In the genomic region with DNA sequence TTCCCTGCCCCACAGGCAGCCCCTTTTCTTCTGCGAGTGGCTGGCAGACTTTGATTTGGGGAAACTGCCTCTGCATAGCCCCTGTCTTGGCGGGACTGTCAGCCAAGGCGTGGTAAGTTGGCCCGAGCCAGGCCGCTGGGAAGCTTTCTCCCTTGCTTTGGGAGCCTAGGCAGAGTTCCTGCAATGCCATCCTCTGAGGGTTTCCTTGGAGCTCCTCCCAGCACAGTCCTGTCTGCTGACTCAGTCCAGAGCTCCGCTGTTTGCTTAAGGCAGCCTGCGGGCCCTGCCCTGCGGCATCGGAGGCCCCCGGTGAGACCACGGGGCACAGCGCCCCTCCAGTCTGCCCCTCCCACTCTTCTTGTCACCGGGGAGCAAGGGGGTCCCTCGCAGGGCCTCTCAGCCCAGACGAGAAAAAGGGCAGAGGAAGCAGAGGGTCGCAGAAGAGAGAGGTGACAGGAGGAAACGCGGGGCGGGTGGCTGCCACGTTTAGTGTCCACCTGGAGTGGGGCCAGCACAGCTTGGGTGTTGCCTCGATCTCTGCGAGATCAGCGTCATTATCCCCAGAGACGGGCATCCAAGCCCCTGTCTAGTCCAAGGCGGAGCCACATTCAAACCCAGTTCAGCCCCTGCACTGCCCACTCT, we compare ENCODE assay signal across 8 cellular contexts. TPM values are rescaled to one million over a fixed set of nuclear protein-coding genes. Genes with fewer than 3 reads are reported as not detected.
DNase-seq lines count a peak whose midpoint lies in the region; ATAC-seq and TF ChIP-seq lines count a peak whose summit lies in the region.

No MANE protein-coding gene starts in this region.

- no peak for ATAC-seq in WTC11

- H3K27ac Mint-ChIP-seq in osteocyte (ENCODE audit: unreplicated experiment), result no peak overlapping the region
- no peak overlapping the region for H3K27ac Mint-ChIP-seq in WTC11

- CTCF ChIA-PET in WTC11 (lab: Charles Lee), result interaction anchor here (1.1 to 2.2 kb wide), 4 partner anchors 10 to 158 kb away, joined by 3 to 10 read pairs (median 4); no protein-coding TSS in a partner anchor

- DNase-seq in DMS153 (lab: John Stamatoyannopoulos, UW) (peak; percentile 72), NCI-H774 (lab: John Stamatoyannopoulos, UW) (peak; percentile 3), fibroblast of mammary gland (ENCODE audit: low read depth) (peak; percentile 65), osteocyte (ENCODE audit: extremely low spot score, unreplicated experiment) (no peak), HuH-7.5 (ENCODE audit: low spot score) (no peak), Kasumi-1 (lab: John Stamatoyannopoulos, UW) (no peak), WTC11 (ENCODE audit: low spot score) (no peak), NCI-H2227 treated with DMSO at 0.1 percent for 48 hours (lab: John Stamatoyannopoulos, UW) (no peak)

- POLR2A ChIA-PET in WTC11 (lab: Charles Lee), result no interaction called here

- H3K4me3 Mint-ChIP-seq in osteocyte (ENCODE audit: unreplicated experiment) (peak overlapping the region; percentile 26), WTC11 (no peak overlapping the region)

- H3K27me3 Mint-ChIP-seq in osteocyte (ENCODE audit: unreplicated experiment), result no peaks in the 10 kb centered on the region
- H3K27me3 Mint-ChIP-seq in WTC11 (ENCODE audit: low read depth), result no peaks in the 10 kb centered on the region; the same call in 1 of the 2 replicates

- H3K9me3 Mint-ChIP-seq in osteocyte (ENCODE audit: unreplicated experiment) (no peaks in the 10 kb centered on the region), WTC11 (no peaks in the 10 kb centered on the region; the same call in 1 of the 2 replicates)

- H3K4me1 Mint-ChIP-seq in osteocyte (ENCODE audit: unreplicated experiment), result peaks cover 34% of the 10 kb centered on the region
- peaks cover 21% of the 10 kb centered on the region for H3K4me1 Mint-ChIP-seq in WTC11

- TF ChIP-seq CTCF in fibroblast of mammary gland (conservative IDR thresholded peaks at IDR 0.05; ENCODE audit: control insufficient read depth, insufficient read depth, low read depth, low read length) (no peak), osteocyte (IDR thresholded peaks at IDR 0.05) (no peak), WTC11 (IDR thresholded peaks at IDR 0.05) (no peak)

- H3K36me3 Mint-ChIP-seq in osteocyte (ENCODE audit: unreplicated experiment) (no peaks in the 10 kb centered on the region), WTC11 (peaks cover 5% of the 10 kb centered on the region)

- no peak overlapping the region for H3K4me3 ChIP-seq in fibroblast of mammary gland (ENCODE audit: control insufficient read depth, low read depth, low read length)

TF ChIP-seq in WTC11, 78 proteins besides CTCF, POLR2A, EP300 and RAD21:
- TF ChIP-seq, protein P1, sequence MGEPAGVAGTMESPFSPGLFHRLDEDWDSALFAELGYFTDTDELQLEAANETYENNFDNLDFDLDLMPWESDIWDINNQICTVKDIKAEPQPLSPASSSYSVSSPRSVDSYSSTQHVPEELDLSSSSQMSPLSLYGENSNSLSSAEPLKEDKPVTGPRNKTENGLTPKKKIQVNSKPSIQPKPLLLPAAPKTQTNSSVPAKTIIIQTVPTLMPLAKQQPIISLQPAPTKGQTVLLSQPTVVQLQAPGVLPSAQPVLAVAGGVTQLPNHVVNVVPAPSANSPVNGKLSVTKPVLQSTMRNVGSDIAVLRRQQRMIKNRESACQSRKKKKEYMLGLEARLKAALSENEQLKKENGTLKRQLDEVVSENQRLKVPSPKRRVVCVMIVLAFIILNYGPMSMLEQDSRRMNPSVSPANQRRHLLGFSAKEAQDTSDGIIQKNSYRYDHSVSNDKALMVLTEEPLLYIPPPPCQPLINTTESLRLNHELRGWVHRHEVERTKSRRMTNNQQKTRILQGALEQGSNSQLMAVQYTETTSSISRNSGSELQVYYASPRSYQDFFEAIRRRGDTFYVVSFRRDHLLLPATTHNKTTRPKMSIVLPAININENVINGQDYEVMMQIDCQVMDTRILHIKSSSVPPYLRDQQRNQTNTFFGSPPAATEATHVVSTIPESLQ (CRISPR knock-in tag; IDR thresholded peaks at IDR 0.05), result no peak
- no peak for TF ChIP-seq OVOL2 (CRISPR knock-in tag; IDR thresholded peaks at IDR 0.05; ENCODE audit: borderline replicate concordance)
- TF ChIP-seq NFE2L1 (CRISPR knock-in tag; IDR thresholded peaks at IDR 0.05), result no peak
- TF ChIP-seq, protein P2, sequence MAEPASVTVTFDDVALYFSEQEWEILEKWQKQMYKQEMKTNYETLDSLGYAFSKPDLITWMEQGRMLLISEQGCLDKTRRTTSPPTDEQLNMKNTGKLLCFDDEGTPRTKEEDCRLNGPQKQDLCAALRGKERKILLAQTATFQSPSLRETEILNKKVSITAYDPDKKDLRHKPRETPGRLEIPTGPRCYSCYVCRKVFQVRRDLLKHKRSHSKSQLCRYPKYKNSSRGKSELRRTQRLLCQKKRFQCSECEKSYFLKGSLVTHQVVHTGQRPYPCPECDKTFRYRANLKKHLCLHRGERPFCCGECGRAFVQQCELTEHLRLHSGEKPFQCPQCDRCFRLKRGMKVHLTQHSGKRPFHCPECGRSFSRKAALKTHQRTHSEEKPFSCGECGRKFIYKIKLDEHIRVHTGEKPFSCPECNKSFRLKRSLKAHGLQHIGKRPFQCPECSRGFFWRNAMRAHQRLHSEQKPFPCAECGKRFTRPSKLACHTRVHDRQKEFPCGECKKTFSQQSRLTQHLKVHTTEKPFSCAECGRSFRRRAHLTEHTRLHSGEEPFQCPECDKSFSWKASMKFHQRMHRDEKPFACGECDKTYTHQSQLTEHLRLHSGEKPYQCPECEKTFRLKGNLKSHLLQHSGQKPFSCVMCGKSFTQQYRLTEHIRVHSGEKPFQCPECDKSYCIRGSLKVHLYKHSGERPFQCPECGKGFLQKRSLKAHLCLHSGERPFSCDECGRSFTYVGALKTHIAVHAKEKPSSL (CRISPR knock-in tag; conservative IDR thresholded peaks at IDR 0.05), result no peak
- TF ChIP-seq ZNF219 (CRISPR knock-in tag; IDR thresholded peaks at IDR 0.05; ENCODE audit: borderline replicate concordance), result no peak
- TF ChIP-seq, protein P3, sequence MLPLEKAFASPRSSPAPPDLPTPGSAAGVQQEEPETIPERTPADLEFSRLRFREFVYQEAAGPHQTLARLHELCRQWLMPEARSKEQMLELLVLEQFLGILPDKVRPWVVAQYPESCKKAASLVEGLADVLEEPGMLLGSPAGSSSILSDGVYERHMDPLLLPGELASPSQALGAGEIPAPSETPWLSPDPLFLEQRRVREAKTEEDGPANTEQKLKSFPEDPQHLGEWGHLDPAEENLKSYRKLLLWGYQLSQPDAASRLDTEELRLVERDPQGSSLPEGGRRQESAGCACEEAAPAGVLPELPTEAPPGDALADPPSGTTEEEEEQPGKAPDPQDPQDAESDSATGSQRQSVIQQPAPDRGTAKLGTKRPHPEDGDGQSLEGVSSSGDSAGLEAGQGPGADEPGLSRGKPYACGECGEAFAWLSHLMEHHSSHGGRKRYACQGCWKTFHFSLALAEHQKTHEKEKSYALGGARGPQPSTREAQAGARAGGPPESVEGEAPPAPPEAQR (CRISPR knock-in tag; IDR thresholded peaks at IDR 0.05), result no peak
- TF ChIP-seq CREB1 (CRISPR knock-in tag; IDR thresholded peaks at IDR 0.05), result no peak
- TF ChIP-seq ATF1 (CRISPR knock-in tag; IDR thresholded peaks at IDR 0.05), result no peak
- TF ChIP-seq ZBTB21 (CRISPR knock-in tag; IDR thresholded peaks at IDR 0.05; ENCODE audit: borderline replicate concordance), result no peak
- TF ChIP-seq, protein P4, sequence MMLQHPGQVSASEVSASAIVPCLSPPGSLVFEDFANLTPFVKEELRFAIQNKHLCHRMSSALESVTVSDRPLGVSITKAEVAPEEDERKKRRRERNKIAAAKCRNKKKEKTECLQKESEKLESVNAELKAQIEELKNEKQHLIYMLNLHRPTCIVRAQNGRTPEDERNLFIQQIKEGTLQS (CRISPR knock-in tag; conservative IDR thresholded peaks at IDR 0.05), result no peak
- no peak for TF ChIP-seq NFATC4 (CRISPR knock-in tag; IDR thresholded peaks at IDR 0.05)
- TF ChIP-seq SP1 (CRISPR knock-in tag; conservative IDR thresholded peaks at IDR 0.05), result no peak
- TF ChIP-seq NFYB (CRISPR knock-in tag; conservative IDR thresholded peaks at IDR 0.05; ENCODE audit: low read depth), result no peak
- no peak for TF ChIP-seq TCF7 (CRISPR knock-in tag; IDR thresholded peaks at IDR 0.05; ENCODE audit: low read depth)

RNA-seq across cellular contexts. Expression of a gene that starts 58.9 kb away (rescaled TPM):
- total RNA-seq in osteocyte, result 66.3 and 73.6 TPM in 2 replicates
- 7.9 to 10.7 TPM (median 9.1 TPM) in 3 replicates for total RNA-seq in WTC11 (2021)

Comparison
In these comparisons a context has a peak if more than half of its experiments do, and no peak if none do; other contexts are left out.
1. DNase-seq: peak in DMS153 (single experiment), NCI-H774 (single experiment) and fibroblast of mammary gland (single experiment); none in osteocyte (single experiment), HuH-7.5 (single experiment), Kasumi-1 (0 of 2), WTC11 (single experiment) and NCI-H2227 treated with DMSO at 0.1 percent for 48 hours (single experiment).